ENCODE assay signal across 8 cellular contexts in genomic region chr6:63598251-63599036, GRCh38. TPM values are rescaled to one million over a fixed set of nuclear protein-coding genes. Genes with fewer than 3 reads are reported as not detected.
A peak's percentile ranks its signal among the peaks of the same experiment; 100 is the strongest.
DNase-seq lines count a peak whose midpoint lies in the region; TF ChIP-seq lines count a peak whose summit lies in the region.

No MANE protein-coding gene starts in this region.

- DNase-seq in ELR (ENCODE audit: low read depth) (peak; percentile 76), H4 (ENCODE audit: low spot score) (peak; percentile 72), LHCN-M2 (ENCODE audit: low read depth) (peak; percentile 56), RPMI8226 (peak; percentile 81), foreskin melanocyte (peak; percentile 52), neuronal stem cell (ENCODE audit: low spot score) (peak; percentile 60), suprapubic skin (ENCODE audit: low spot score in 2 of 2) (peak; percentile 78 to 79)
- peak; percentile 61 for DNase-seq in activated effector memory CD4-positive, alpha-beta T cell treated with Interleukin-2 at 50 U/mL for 16 hours

- no peak for TF ChIP-seq POLR2A in suprapubic skin (IDR thresholded peaks at IDR 0.05)

- TF ChIP-seq EP300 in suprapubic skin (IDR thresholded peaks at IDR 0.05), result no peak

- no peak overlapping the region for H3K23ac ChIP-seq in neuronal stem cell (ENCODE audit: low read depth, low read length, poor library complexity)

- WGBS in neuronal stem cell (ENCODE audit: extremely low coverage in 2 of 2, insufficient read length in 2 of 2, insufficient replicate concordance in 1 of 2), 2 donors, result no CpG with 5 or more reads among the region's 21 CpGs
- WGBS in suprapubic skin, result 6% methylated on average over 21 of the region's 21 CpGs

- H2BK15ac ChIP-seq in neuronal stem cell (ENCODE audit: low read length), result no peak overlapping the region

- H3K18ac ChIP-seq in neuronal stem cell (ENCODE audit: low read length), result peak overlapping the region; percentile 39

- no peak overlapping the region for H4K8ac ChIP-seq in neuronal stem cell (ENCODE audit: low read depth, low read length)

- H3K4ac ChIP-seq in neuronal stem cell (ENCODE audit: low read length), result no peak overlapping the region

- no peak overlapping the region for H2AK5ac ChIP-seq in neuronal stem cell (ENCODE audit: low read depth, low read length)

- H3K9me3 ChIP-seq in neuronal stem cell (replicated peaks in 1 of 2; ENCODE audit: control insufficient read depth in 2 of 2, insufficient read depth in 1 of 2, low read depth in 1 of 2, low read length in 2 of 2) (no peaks in the 10 kb centered on the region), suprapubic skin (no peaks in the 10 kb centered on the region)

- peak overlapping the region; percentile 69 for H3K4me2 ChIP-seq in neuronal stem cell (ENCODE audit: insufficient read depth, low read length, poor library complexity, severe bottlenecking)

- no peak overlapping the region for H3K14ac ChIP-seq in neuronal stem cell (ENCODE audit: low read length)

- H3K27ac ChIP-seq in neuronal stem cell (replicated peaks; ENCODE audit: low read length) (no peak overlapping the region), suprapubic skin (no peak overlapping the region)

- no peaks in the 10 kb centered on the region for H3K79me1 ChIP-seq in neuronal stem cell (ENCODE audit: low read depth, low read length)

- no peak overlapping the region for H2BK12ac ChIP-seq in neuronal stem cell (ENCODE audit: low read length)

- no peak overlapping the region for H2BK120ac ChIP-seq in neuronal stem cell (ENCODE audit: low read depth, low read length)

- H3K27me3 ChIP-seq in neuronal stem cell (ENCODE audit: control insufficient read depth in 3 of 3, insufficient read depth in 3 of 3, low read depth in 1 of 3, low read length in 3 of 3) (no peaks in the 10 kb centered on the region), suprapubic skin (no peaks in the 10 kb centered on the region)

- H3K4me1 ChIP-seq in neuronal stem cell (ENCODE audit: control insufficient read depth in 2 of 2, insufficient read depth in 1 of 2, low read depth in 1 of 2, low read length in 2 of 2) (no peaks in the 10 kb centered on the region), suprapubic skin (peaks cover 11% of the 10 kb centered on the region)

- no peak overlapping the region for H3K9ac ChIP-seq in neuronal stem cell (ENCODE audit: low read depth, low read length, poor library complexity)

- H4K91ac ChIP-seq in neuronal stem cell (ENCODE audit: low read depth, low read length, poor library complexity), result no peak overlapping the region

- no peak overlapping the region for H2BK5ac ChIP-seq in neuronal stem cell (ENCODE audit: low read length)

- peak overlapping the region; percentile 52 to 83 for H3K4me3 ChIP-seq in neuronal stem cell (ENCODE audit: low read length in 2 of 2)
- H3K4me3 ChIP-seq in suprapubic skin, result peak overlapping the region; percentile 57

- H2AFZ ChIP-seq in neuronal stem cell (ENCODE audit: low read length), result peak overlapping the region; percentile 89

- peak; percentile 83 to 89 for TF ChIP-seq CTCF in suprapubic skin (IDR thresholded peaks at IDR 0.05)

- H3K36me3 ChIP-seq in neuronal stem cell (replicated peaks in 1 of 2; ENCODE audit: control insufficient read depth in 2 of 2, insufficient read depth in 2 of 2, low read length in 2 of 2), result no peaks in the 10 kb centered on the region
- H3K36me3 ChIP-seq in suprapubic skin, result no peaks in the 10 kb centered on the region

RNA-seq across cellular contexts. Expression of gene PTP4A1, which starts 26.2 kb away (rescaled TPM):
- 35.8 and 106 TPM in 2 replicates for total RNA-seq in H4 (2014; rRNA removed; shearing (Covaris generic))
- total RNA-seq in LHCN-M2 (2014; rRNA removed), result 19.0 and 28.5 TPM in 2 replicates
- 36.2 TPM for polyA plus RNA-seq in LHCN-M2 (2012)
- 64.7 TPM for polyA plus RNA-seq in neuronal stem cell (2013, experiment 1 of 2)
- polyA plus RNA-seq in neuronal stem cell (2013, experiment 2 of 2), result 69.5 TPM
- total RNA-seq in suprapubic skin, result 10 to 100 TPM; 12.4 to 85.4 (median 50.4) TPM

RNA-seq across cellular contexts. Expression of gene PHF3, which starts 37.2 kb away (rescaled TPM):
- total RNA-seq in H4 (2014; rRNA removed; shearing (Covaris generic)), result 25.5 and 35.1 TPM in 2 replicates
- 26.6 and 31.7 TPM in 2 replicates for total RNA-seq in LHCN-M2 (2014; rRNA removed)
- 4.4 TPM for polyA plus RNA-seq in LHCN-M2 (2012)
- 35.4 TPM for polyA plus RNA-seq in neuronal stem cell (2013, experiment 1 of 2)
- polyA plus RNA-seq in neuronal stem cell (2013, experiment 2 of 2), result 35.9 TPM
- total RNA-seq in suprapubic skin, result 10 to 100 TPM; 38.1 to 98.5 (median 49.3) TPM
